1 cellular context compared by ENCODE assay signal in the genomic region with DNA sequence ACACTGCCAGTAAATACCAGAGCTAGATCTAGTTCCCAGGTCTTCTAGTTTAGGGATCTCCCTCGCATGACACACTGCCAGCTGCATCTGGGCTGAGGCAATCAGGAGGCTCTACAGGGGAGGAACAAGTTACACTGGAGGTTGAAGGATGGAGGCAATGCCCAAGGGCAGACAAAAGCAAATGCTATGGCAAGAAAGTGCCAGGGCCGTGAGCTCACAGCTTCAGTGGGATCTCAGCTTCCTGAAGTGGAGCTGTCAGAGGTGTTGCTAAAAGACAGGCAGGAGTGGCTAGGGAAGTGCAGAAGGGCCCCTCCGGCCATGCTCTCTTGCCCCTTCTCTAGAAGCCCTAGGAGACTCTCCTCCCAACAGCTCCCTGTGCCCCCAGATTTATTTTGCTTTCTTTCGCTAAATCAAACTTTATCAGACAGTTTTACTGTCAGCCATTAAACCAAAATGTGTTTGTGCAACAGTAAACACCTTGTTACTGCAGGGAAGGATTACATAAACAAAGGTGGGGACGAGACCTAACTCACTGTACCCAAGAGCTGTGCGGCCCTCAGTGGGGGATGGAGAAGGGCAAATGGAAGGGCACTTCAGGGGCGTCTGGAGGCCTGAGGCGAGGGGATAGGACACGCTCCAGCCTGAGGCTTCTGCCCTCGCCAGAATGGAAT.
A peak's percentile ranks its signal among the peaks of the same experiment; 100 is the strongest.
TF ChIP-seq lines count a peak whose summit lies in the region.

No MANE protein-coding gene starts in this region.

TF ChIP-seq in HEK293, 187 proteins besides CTCF, POLR2A, EP300 and RAD21 (continued from another document and continues in another):
- TF ChIP-seq KLF10 (tag by site-specific recombination; IDR thresholded peaks at IDR 0.05) (peak; percentile 13; the same call in 1 of the 2 replicates), ZBTB1 (tag by site-specific recombination; IDR thresholded peaks at IDR 0.05) (no peak), BCL11B (tag by site-specific recombination; IDR thresholded peaks at IDR 0.05; ENCODE audit: low read depth) (no peak), ZNF292 (tag by site-specific recombination; IDR thresholded peaks at IDR 0.05; ENCODE audit: borderline replicate concordance, low read depth) (no peak), ZIC2 (tag by site-specific recombination; IDR thresholded peaks at IDR 0.05) (peak; percentile 84), ZNF23 (tag by site-specific recombination; IDR thresholded peaks at IDR 0.05; ENCODE audit: borderline replicate concordance) (no peak), ZNF175 (tag by site-specific recombination; IDR thresholded peaks at IDR 0.05) (no peak), ZNF19 (tag by site-specific recombination; IDR thresholded peaks at IDR 0.05; ENCODE audit: low read depth) (no peak), ZFHX2 (tag by site-specific recombination; conservative IDR thresholded peaks at IDR 0.05) (no peak), GFI1B (tag by site-specific recombination; IDR thresholded peaks at IDR 0.05) (peak; percentile 91), ZNF426 (tag by site-specific recombination; IDR thresholded peaks at IDR 0.05) (no peak), ZNF114 (tag by site-specific recombination; IDR thresholded peaks at IDR 0.05) (no peak), ZNF341 (tag by site-specific recombination; IDR thresholded peaks at IDR 0.05; ENCODE audit: low read depth) (peak; percentile 82), ZNF2 (tag by site-specific recombination; IDR thresholded peaks at IDR 0.05) (no peak), ZNF274 (IDR thresholded peaks at IDR 0.05; ENCODE audit: low read length) (no peak), ZNF274 (tag by site-specific recombination; IDR thresholded peaks at IDR 0.05; ENCODE audit: borderline replicate concordance) (no peak), ZNF571 (tag by site-specific recombination; IDR thresholded peaks at IDR 0.05) (no peak), ZFP69B (tag by site-specific recombination; IDR thresholded peaks at IDR 0.05) (no peak), ZNF354C (tag by site-specific recombination; IDR thresholded peaks at IDR 0.05; ENCODE audit: borderline replicate concordance, low read depth) (no peak), ZNF138 (tag by site-specific recombination; IDR thresholded peaks at IDR 0.05; ENCODE audit: borderline replicate concordance) (no peak), HOXA7 (CRISPR knock-in tag; IDR thresholded peaks at IDR 0.05; ENCODE audit: borderline replicate concordance) (no peak), ZBTB48 (tag by site-specific recombination; IDR thresholded peaks at IDR 0.05) (peak; percentile 57), BCL11A (tag by site-specific recombination; IDR thresholded peaks at IDR 0.05; ENCODE audit: low read depth) (no peak), ZNF121 (tag by site-specific recombination; IDR thresholded peaks at IDR 0.05) (no peak), ZSCAN30 (tag by site-specific recombination; IDR thresholded peaks at IDR 0.05) (peak; percentile 69), ZNF513 (tag by site-specific recombination; IDR thresholded peaks at IDR 0.05) (no peak)
- TF ChIP-seq, protein P1, sequence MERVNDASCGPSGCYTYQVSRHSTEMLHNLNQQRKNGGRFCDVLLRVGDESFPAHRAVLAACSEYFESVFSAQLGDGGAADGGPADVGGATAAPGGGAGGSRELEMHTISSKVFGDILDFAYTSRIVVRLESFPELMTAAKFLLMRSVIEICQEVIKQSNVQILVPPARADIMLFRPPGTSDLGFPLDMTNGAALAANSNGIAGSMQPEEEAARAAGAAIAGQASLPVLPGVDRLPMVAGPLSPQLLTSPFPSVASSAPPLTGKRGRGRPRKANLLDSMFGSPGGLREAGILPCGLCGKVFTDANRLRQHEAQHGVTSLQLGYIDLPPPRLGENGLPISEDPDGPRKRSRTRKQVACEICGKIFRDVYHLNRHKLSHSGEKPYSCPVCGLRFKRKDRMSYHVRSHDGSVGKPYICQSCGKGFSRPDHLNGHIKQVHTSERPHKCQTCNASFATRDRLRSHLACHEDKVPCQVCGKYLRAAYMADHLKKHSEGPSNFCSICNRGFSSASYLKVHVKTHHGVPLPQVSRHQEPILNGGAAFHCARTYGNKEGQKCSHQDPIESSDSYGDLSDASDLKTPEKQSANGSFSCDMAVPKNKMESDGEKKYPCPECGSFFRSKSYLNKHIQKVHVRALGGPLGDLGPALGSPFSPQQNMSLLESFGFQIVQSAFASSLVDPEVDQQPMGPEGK (tag by site-specific recombination; IDR thresholded peaks at IDR 0.05): no peak
- TF ChIP-seq, protein P2, sequence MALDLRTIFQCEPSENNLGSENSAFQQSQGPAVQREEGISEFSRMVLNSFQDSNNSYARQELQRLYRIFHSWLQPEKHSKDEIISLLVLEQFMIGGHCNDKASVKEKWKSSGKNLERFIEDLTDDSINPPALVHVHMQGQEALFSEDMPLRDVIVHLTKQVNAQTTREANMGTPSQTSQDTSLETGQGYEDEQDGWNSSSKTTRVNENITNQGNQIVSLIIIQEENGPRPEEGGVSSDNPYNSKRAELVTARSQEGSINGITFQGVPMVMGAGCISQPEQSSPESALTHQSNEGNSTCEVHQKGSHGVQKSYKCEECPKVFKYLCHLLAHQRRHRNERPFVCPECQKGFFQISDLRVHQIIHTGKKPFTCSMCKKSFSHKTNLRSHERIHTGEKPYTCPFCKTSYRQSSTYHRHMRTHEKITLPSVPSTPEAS (tag by site-specific recombination; IDR thresholded peaks at IDR 0.05): 0 out of 2 replicates have a peak, but pooled peaks have one; percentile 22
- TF ChIP-seq, protein P3, sequence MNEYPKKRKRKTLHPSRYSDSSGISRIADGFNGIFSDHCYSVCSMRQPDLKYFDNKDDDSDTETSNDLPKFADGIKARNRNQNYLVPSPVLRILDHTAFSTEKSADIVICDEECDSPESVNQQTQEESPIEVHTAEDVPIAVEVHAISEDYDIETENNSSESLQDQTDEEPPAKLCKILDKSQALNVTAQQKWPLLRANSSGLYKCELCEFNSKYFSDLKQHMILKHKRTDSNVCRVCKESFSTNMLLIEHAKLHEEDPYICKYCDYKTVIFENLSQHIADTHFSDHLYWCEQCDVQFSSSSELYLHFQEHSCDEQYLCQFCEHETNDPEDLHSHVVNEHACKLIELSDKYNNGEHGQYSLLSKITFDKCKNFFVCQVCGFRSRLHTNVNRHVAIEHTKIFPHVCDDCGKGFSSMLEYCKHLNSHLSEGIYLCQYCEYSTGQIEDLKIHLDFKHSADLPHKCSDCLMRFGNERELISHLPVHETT (tag by site-specific recombination; IDR thresholded peaks at IDR 0.05): no peak
- TF ChIP-seq, protein P4, sequence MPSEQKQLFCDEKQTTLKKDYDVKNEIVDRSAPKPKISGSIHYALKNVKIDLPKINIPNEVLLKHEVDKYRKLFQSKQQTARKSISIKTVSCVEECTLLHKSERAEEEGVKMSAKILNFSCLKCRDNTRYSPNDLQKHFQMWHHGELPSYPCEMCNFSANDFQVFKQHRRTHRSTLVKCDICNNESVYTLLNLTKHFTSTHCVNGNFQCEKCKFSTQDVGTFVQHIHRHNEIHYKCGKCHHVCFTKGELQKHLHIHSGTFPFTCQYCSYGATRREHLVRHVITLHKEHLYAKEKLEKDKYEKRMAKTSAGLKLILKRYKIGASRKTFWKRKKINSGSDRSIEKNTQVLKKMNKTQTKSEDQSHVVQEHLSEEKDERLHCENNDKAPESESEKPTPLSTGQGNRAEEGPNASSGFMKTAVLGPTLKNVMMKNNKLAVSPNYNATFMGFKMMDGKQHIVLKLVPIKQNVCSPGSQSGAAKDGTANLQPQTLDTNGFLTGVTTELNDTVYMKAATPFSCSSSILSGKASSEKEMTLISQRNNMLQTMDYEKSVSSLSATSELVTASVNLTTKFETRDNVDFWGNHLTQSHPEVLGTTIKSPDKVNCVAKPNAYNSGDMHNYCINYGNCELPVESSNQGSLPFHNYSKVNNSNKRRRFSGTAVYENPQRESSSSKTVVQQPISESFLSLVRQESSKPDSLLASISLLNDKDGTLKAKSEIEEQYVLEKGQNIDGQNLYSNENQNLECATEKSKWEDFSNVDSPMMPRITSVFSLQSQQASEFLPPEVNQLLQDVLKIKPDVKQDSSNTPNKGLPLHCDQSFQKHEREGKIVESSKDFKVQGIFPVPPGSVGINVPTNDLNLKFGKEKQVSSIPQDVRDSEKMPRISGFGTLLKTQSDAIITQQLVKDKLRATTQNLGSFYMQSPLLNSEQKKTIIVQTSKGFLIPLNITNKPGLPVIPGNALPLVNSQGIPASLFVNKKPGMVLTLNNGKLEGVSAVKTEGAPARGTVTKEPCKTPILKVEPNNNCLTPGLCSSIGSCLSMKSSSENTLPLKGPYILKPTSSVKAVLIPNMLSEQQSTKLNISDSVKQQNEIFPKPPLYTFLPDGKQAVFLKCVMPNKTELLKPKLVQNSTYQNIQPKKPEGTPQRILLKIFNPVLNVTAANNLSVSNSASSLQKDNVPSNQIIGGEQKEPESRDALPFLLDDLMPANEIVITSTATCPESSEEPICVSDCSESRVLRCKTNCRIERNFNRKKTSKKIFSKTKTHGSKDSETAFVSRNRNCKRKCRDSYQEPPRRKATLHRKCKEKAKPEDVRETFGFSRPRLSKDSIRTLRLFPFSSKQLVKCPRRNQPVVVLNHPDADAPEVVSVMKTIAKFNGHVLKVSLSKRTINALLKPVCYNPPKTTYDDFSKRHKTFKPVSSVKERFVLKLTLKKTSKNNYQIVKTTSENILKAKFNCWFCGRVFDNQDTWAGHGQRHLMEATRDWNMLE (tag by site-specific recombination; conservative IDR thresholded peaks at IDR 0.05; ENCODE audit: low read depth): no peak
- TF ChIP-seq, protein P5, sequence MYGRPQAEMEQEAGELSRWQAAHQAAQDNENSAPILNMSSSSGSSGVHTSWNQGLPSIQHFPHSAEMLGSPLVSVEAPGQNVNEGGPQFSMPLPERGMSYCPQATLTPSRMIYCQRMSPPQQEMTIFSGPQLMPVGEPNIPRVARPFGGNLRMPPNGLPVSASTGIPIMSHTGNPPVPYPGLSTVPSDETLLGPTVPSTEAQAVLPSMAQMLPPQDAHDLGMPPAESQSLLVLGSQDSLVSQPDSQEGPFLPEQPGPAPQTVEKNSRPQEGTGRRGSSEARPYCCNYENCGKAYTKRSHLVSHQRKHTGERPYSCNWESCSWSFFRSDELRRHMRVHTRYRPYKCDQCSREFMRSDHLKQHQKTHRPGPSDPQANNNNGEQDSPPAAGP (tag by site-specific recombination; IDR thresholded peaks at IDR 0.05): peak; percentile 95
- TF ChIP-seq, protein P6, sequence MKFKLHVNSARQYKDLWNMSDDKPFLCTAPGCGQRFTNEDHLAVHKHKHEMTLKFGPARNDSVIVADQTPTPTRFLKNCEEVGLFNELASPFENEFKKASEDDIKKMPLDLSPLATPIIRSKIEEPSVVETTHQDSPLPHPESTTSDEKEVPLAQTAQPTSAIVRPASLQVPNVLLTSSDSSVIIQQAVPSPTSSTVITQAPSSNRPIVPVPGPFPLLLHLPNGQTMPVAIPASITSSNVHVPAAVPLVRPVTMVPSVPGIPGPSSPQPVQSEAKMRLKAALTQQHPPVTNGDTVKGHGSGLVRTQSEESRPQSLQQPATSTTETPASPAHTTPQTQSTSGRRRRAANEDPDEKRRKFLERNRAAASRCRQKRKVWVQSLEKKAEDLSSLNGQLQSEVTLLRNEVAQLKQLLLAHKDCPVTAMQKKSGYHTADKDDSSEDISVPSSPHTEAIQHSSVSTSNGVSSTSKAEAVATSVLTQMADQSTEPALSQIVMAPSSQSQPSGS (tag by site-specific recombination; IDR thresholded peaks at IDR 0.05; ENCODE audit: low read depth): no peak
- TF ChIP-seq, protein P7, sequence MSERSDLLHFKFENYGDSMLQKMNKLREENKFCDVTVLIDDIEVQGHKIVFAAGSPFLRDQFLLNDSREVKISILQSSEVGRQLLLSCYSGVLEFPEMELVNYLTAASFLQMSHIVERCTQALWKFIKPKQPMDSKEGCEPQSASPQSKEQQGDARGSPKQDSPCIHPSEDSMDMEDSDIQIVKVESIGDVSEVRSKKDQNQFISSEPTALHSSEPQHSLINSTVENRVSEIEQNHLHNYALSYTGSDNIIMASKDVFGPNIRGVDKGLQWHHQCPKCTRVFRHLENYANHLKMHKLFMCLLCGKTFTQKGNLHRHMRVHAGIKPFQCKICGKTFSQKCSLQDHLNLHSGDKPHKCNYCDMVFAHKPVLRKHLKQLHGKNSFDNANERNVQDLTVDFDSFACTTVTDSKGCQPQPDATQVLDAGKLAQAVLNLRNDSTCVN (tag by site-specific recombination; optimal IDR thresholded peaks at IDR 0.05): no peak
- TF ChIP-seq, protein P8, sequence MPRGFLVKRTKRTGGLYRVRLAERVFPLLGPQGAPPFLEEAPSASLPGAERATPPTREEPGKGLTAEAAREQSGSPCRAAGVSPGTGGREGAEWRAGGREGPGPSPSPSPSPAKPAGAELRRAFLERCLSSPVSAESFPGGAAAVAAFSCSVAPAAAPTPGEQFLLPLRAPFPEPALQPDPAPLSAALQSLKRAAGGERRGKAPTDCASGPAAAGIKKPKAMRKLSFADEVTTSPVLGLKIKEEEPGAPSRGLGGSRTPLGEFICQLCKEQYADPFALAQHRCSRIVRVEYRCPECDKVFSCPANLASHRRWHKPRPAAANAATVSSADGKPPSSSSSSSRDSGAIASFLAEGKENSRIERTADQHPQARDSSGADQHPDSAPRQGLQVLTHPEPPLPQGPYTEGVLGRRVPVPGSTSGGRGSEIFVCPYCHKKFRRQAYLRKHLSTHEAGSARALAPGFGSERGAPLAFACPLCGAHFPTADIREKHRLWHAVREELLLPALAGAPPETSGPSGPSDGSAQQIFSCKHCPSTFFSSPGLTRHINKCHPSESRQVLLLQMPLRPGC (tag by site-specific recombination; IDR thresholded peaks at IDR 0.05): no peak
